Comparison of ENCODE assay signal across 21 cellular contexts in genomic region chr10:33224251-33224965, GRCh38.
DNase-seq lines count a peak whose midpoint lies in the region; ATAC-seq and TF ChIP-seq lines count a peak whose summit lies in the region.
"Had no signal": no experiment of that assay in that cellular context is flagged by ENCODE, and none has a peak within 500 bp of the region (broad histone marks: within the 10 kb centered on the region; RNA-seq: fewer than 3 reads in every experiment).

No MANE protein-coding gene starts in this region.

- H3K4me3 Mint-ChIP-seq in endothelial cell (ENCODE audit: unreplicated experiment) (peak overlapping the region; percentile 89), nephron progenitor cell (no peak overlapping the region)
- H3K4me3 Mint-ChIP-seq: IgD-negative memory B cell had no signal

- H3K36me3 Mint-ChIP-seq in endothelial cell (ENCODE audit: low read depth, unreplicated experiment) (peaks cover 80% of the 10 kb centered on the region), nephron progenitor cell (ENCODE audit: low read depth) (peaks cover 94% of the 10 kb centered on the region)
- H3K36me3 Mint-ChIP-seq: IgD-negative memory B cell had no signal

- TF ChIP-seq CTCF in heart right ventricle (IDR thresholded peaks at IDR 0.05) (no peak), endothelial cell (IDR thresholded peaks at IDR 0.05; ENCODE audit: unreplicated experiment) (no peak), nephron progenitor cell (IDR thresholded peaks at IDR 0.05) (no peak), dorsolateral prefrontal cortex (IDR thresholded peaks at IDR 0.05 in 54 of 56, conservative IDR thresholded peaks at IDR 0.05 in 2 of 56; ENCODE audit: low read depth in 1 of 56, partially characterized antibody in 56 of 56) (no peak)

- intact Hi-C loops in heart right ventricle (cut with DNase I), result no loop called here
- intact Hi-C loops in Right ventricle myocardium superior (cut with DNase I), result no loop called here
- intact Hi-C loops in dorsolateral prefrontal cortex (cut with DNase I), result no loop called here

- peaks cover 1 to 68% (median 49%) of the 10 kb centered on the region in 9 donors for H3K4me1 ChIP-seq in heart right ventricle

- no peaks in the 10 kb centered on the region for H3K9me3 Mint-ChIP-seq in endothelial cell (ENCODE audit: unreplicated experiment)
- no peaks in the 10 kb centered on the region for H3K9me3 Mint-ChIP-seq in nephron progenitor cell

- H3K27ac Mint-ChIP-seq in endothelial cell (ENCODE audit: unreplicated experiment) (peak overlapping the region; percentile 74), nephron progenitor cell (peak overlapping the region; percentile 52)
- H3K27ac Mint-ChIP-seq: IgD-negative memory B cell had no signal

- H3K4me3 ChIP-seq in heart right ventricle (no peak overlapping the region), dorsolateral prefrontal cortex (no peak overlapping the region)
- H3K4me3 ChIP-seq: BLaER1 treated with 17β-estradiol and CSF1 and Interleukin-3, amounts not matched to agents 10 nM and 100 nM; GM12878; GM23248 had no signal

- 74 to 84% methylated on average over 7 of the region's 7 CpGs for WGBS in heart right ventricle, 2 donors

- H3K4me1 Mint-ChIP-seq in endothelial cell (ENCODE audit: unreplicated experiment) (peaks cover 34% of the 10 kb centered on the region), nephron progenitor cell (peaks cover 18% of the 10 kb centered on the region)
- H3K4me1 Mint-ChIP-seq: IgD-negative memory B cell had no signal

- H3K36me3 ChIP-seq in heart right ventricle, result peaks cover 0 to 91% (median 50%) of the 10 kb centered on the region in 9 donors

- H3K27ac ChIP-seq in heart right ventricle, result peak overlapping the region in 8 of 10 donors; percentile 3 to 82 (median 34)
- no peak overlapping the region for H3K27ac ChIP-seq in dorsolateral prefrontal cortex
- H3K27ac ChIP-seq: BLaER1 treated with 17β-estradiol and CSF1 and Interleukin-3, amounts not matched to agents 10 nM and 100 nM; GM23248; HL-60 had no signal

- H3K27me3 Mint-ChIP-seq in endothelial cell (ENCODE audit: unreplicated experiment) (peaks cover 15% of the 10 kb centered on the region), nephron progenitor cell (ENCODE audit: low read depth, poor library complexity) (no peaks in the 10 kb centered on the region)

- ATAC-seq in heart right ventricle, result no peak
- ATAC-seq in Right ventricle myocardium superior (ENCODE audit: poor library complexity), result no peak
- no peak for ATAC-seq in esophagus mucosa
- ATAC-seq: GM12878 had no signal

- H3K27me3 ChIP-seq in heart right ventricle, result no peaks in the 10 kb centered on the region
- H3K27me3 ChIP-seq in dorsolateral prefrontal cortex, result peaks cover 0 to 7% (median 0%) of the 10 kb centered on the region in 45 donors
- H3K27me3 ChIP-seq: BLaER1 treated with 17β-estradiol and CSF1 and Interleukin-3, amounts not matched to agents 10 nM and 100 nM had no signal

- DNase-seq in heart right ventricle (no peak), Right ventricle myocardium superior (no peak), endothelial cell (ENCODE audit: low spot score) (no peak), nephron progenitor cell (no peak), hippocampal formation (lab: John Stamatoyannopoulos, UW) (no peak), dorsolateral prefrontal cortex (no peak)
- DNase-seq: DMS 273 treated with DMSO at 0.1 percent for 48 hours, GDM1, GM23248, HCEC 1CT, Kasumi-1, NCI-H187 treated with DMSO at 0.1 percent for 48 hours, NCI-H2171, NCI-H446, OCI-M1, RPMI8226 had no signal

- no peaks in the 10 kb centered on the region for H3K9me3 ChIP-seq in heart right ventricle

Comparison
In these comparisons a context has a peak if more than half of its experiments do, and no peak if none do; other contexts are left out.
1. H3K27ac ChIP-seq: peak in heart right ventricle (8 of 10); none in dorsolateral prefrontal cortex (0 of 59).